ENCODE assay signal across 33 cellular contexts in the genomic region with DNA sequence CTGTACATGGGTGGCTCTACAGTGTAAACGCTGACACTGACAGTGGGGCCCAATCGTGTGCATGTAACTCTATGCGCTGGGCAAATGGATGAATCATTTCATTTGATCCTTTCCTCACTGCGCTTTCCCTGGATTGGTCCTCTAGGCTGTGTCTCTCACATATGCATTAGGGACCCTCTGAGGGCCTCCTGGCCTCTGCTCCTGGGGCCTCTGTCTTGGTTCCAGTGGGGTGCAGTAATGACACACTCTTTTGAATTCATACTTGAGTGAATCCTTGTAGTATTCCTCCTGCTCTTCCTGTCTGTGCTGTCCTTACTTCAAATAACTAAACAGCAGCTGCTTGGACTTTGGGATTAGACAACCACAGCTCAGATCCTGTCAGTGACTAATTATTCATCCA.
A peak's percentile ranks its signal among the peaks of the same experiment; 100 is the strongest.
DNase-seq lines count a peak whose midpoint lies in the region; ATAC-seq, FAIRE-seq and TF ChIP-seq lines count a peak whose summit lies in the region.
"Had no signal": no experiment of that assay in that cellular context is flagged by ENCODE, and none has a peak within 500 bp of the region (broad histone marks: within the 10 kb centered on the region; RNA-seq: fewer than 3 reads in every experiment).

No MANE protein-coding gene starts in this region.

- H3K4me3 ChIP-seq in Peyer's patch (no peak overlapping the region), testis (no peak overlapping the region)
- H3K4me3 ChIP-seq: heart left ventricle, MG63, right atrium auricular region, SK-N-MC, uterus had no signal

- H3K27ac ChIP-seq in Peyer's patch (no peak overlapping the region), testis (no peak overlapping the region)
- H3K27ac ChIP-seq: epithelial cell of prostate, heart left ventricle, right atrium auricular region, RWPE1, SK-N-MC, uterus had no signal

- no peaks in the 10 kb centered on the region for H3K9me3 ChIP-seq in Peyer's patch
- no peaks in the 10 kb centered on the region for H3K9me3 ChIP-seq in testis
- H3K9me3 ChIP-seq: Caco-2, heart left ventricle, MG63, right atrium auricular region, uterus had no signal

- H3K36me3 Mint-ChIP-seq in activated CD8-positive, alpha-beta memory T cell treated with anti-CD3 and anti-CD28 coated beads, Interleukin-2, amount 10 ng/mL, durations not matched to agents 7 days and 5 days = peaks cover 2% of the 10 kb centered on the region
- H3K36me3 Mint-ChIP-seq: naive B cell had no signal

- no peak for TF ChIP-seq POLR2A in Peyer's patch (IDR thresholded peaks at IDR 0.05)
- no peak for TF ChIP-seq POLR2A in testis (IDR thresholded peaks at IDR 0.05)

- H3K36me3 ChIP-seq in Peyer's patch (no peaks in the 10 kb centered on the region), testis (ENCODE audit: low read depth, missing control alignments) (no peaks in the 10 kb centered on the region)
- H3K36me3 ChIP-seq: heart left ventricle, MG63, right atrium auricular region, uterus had no signal

- TF ChIP-seq CTCF in Peyer's patch (IDR thresholded peaks at IDR 0.05) (no peak), testis (IDR thresholded peaks at IDR 0.05) (no peak)

- peaks cover 16% of the 10 kb centered on the region for H3K4me1 Mint-ChIP-seq in activated CD8-positive, alpha-beta memory T cell treated with anti-CD3 and anti-CD28 coated beads, Interleukin-2, amount 10 ng/mL, durations not matched to agents 7 days and 5 days

- peaks cover 2% of the 10 kb centered on the region for H3K27me3 Mint-ChIP-seq in activated CD8-positive, alpha-beta memory T cell treated with anti-CD3 and anti-CD28 coated beads, Interleukin-2, amount 10 ng/mL, durations not matched to agents 7 days and 5 days
- H3K27me3 Mint-ChIP-seq: activated B cell treated with CpG ODN at 0.5 μM for 24 hours; activated naive CD8-positive, alpha-beta T cell treated with anti-CD3 and anti-CD28 coated beads, Interleukin-2, amount 10 ng/mL, durations not matched to agents 7 days and 5 days; naive B cell; stimulated activated naive B cell treated with anti-CD40 and anti-IgM and Interleukin-4, amounts not matched to agents 10 μg/mL and 1 μg/mL and 100 μg/mL, for 72 hours had no signal

- no peak overlapping the region for H3K4me3 Mint-ChIP-seq in activated CD8-positive, alpha-beta memory T cell treated with anti-CD3 and anti-CD28 coated beads, Interleukin-2, amount 10 ng/mL, durations not matched to agents 7 days and 5 days
- H3K4me3 Mint-ChIP-seq: activated B cell treated with CpG ODN at 0.5 μM for 24 hours; activated naive CD8-positive, alpha-beta T cell treated with anti-CD3 and anti-CD28 coated beads, Interleukin-2, amount 10 ng/mL, durations not matched to agents 7 days and 5 days; naive B cell; stimulated activated naive B cell treated with anti-CD40 and anti-IgM and Interleukin-4, amounts not matched to agents 10 μg/mL and 1 μg/mL and 100 μg/mL, for 72 hours had no signal

- no peaks in the 10 kb centered on the region for H3K9me3 Mint-ChIP-seq in activated CD8-positive, alpha-beta memory T cell treated with anti-CD3 and anti-CD28 coated beads, Interleukin-2, amount 10 ng/mL, durations not matched to agents 7 days and 5 days (ENCODE audit: low read depth)
- H3K9me3 Mint-ChIP-seq: activated B cell treated with CpG ODN at 0.5 μM for 24 hours; activated naive CD8-positive, alpha-beta T cell treated with anti-CD3 and anti-CD28 coated beads, Interleukin-2, amount 10 ng/mL, durations not matched to agents 7 days and 5 days had no signal

- peak; percentile 33 for DNase-seq in activated CD8-positive, alpha-beta memory T cell treated with anti-CD3 and anti-CD28 coated beads for 24 hours
- DNase-seq in activated CD8-positive, alpha-beta memory T cell treated with anti-CD3 and anti-CD28 coated beads, Interleukin-2, amount 10 ng/mL, durations not matched to agents 7 days and 5 days = no peak
- DNase-seq in RCC 7860 (ENCODE audit: low spot score) (peak; percentile 83), islet precursor cell (peak; percentile 46), Peyer's patch (no peak), testis (no peak)
- DNase-seq: ACHN; activated B cell treated with CpG ODN at 0.5 μM for 24 hours; activated CD4-positive, alpha-beta T cell treated with anti-CD3 and anti-CD28 coated beads, Interleukin-2, amount 50 U/mL, for 48 hours; activated effector memory CD4-positive, alpha-beta T cell treated with Interleukin-2 at 50 U/mL for 16 hours; activated naive CD8-positive, alpha-beta T cell treated with anti-CD3 and anti-CD28 coated beads, Interleukin-2, amount 10 ng/mL, durations not matched to agents 7 days and 5 days; activated T-cell treated with anti-CD3 and anti-CD28 coated beads for 4 hours; C1 segment of cervical spinal cord; Caco-2; cerebellar nuclear complex; EL; heart left ventricle; left cardiac atrium; mesendoderm; MG63; naive B cell; NCI-H1417 treated with DMSO at 0.1 percent for 48 hours; NCI-H2107; stimulated activated CD4-positive, alpha-beta T cell treated with anti-CD3 and anti-CD28 coated beads, Interleukin-4, amount 100 ng/mL, for 1 hour; stimulated activated naive B cell treated with anti-CD40 and anti-IgM and Interleukin-4, amounts not matched to agents 10 μg/mL and 1 μg/mL and 100 μg/mL, for 72 hours; T1000; uterus had no signal

- CTCF ChIA-PET in activated CD8-positive, alpha-beta memory T cell treated with anti-CD3 and anti-CD28 coated beads, Interleukin-2, amount 10 ng/mL, durations not matched to agents 7 days and 5 days (lab: Charles Lee) = no interaction called here

- intact Hi-C loops in testis (cut with DNase I; ENCODE audit: low total_unique reads) = no loop called here

- no peak overlapping the region for H3K27ac Mint-ChIP-seq in activated CD8-positive, alpha-beta memory T cell treated with anti-CD3 and anti-CD28 coated beads, Interleukin-2, amount 10 ng/mL, durations not matched to agents 7 days and 5 days
- H3K27ac Mint-ChIP-seq: activated B cell treated with CpG ODN at 0.5 μM for 24 hours; activated naive CD8-positive, alpha-beta T cell treated with anti-CD3 and anti-CD28 coated beads, Interleukin-2, amount 10 ng/mL, durations not matched to agents 7 days and 5 days; naive B cell; stimulated activated naive B cell treated with anti-CD40 and anti-IgM and Interleukin-4, amounts not matched to agents 10 μg/mL and 1 μg/mL and 100 μg/mL, for 72 hours had no signal

- H3K4me1 ChIP-seq in Peyer's patch (peaks cover 0 to 6% (median 0%) of the 10 kb centered on the region in 4 donors), testis (no peaks in the 10 kb centered on the region)
- H3K4me1 ChIP-seq: Caco-2, uterus had no signal

- H3K27me3 ChIP-seq in Peyer's patch = no peaks in the 10 kb centered on the region
- H3K27me3 ChIP-seq in testis = no peaks in the 10 kb centered on the region
- H3K27me3 ChIP-seq: heart left ventricle, MG63, right atrium auricular region, uterus had no signal

- 93% methylated on average over 4 of the region's 4 CpGs for WGBS in testis, 2 donors

- ATAC-seq in activated CD8-positive, alpha-beta memory T cell treated with anti-CD3 and anti-CD28 coated beads, Interleukin-2, amount 10 ng/mL, durations not matched to agents 7 days and 5 days = no peak
- ATAC-seq in GM21786 (IDR thresholded peaks at IDR 0.05; ENCODE audit: unreplicated experiment) (no peak), HG03469 (IDR thresholded peaks at IDR 0.05; ENCODE audit: unreplicated experiment) (no peak)
- ATAC-seq: heart left ventricle; left cardiac atrium; stimulated activated naive B cell treated with anti-CD40 and anti-IgM and Interleukin-4, amounts not matched to agents 10 μg/mL and 1 μg/mL and 100 μg/mL, for 72 hours had no signal

- FAIRE-seq in RCC 7860 (lab: Jason Lieb, UNC) = peak; percentile 87

Comparison
In these comparisons a context has a peak if more than half of its experiments do, and no peak if none do; other contexts are left out.
1. DNase-seq: peak in activated CD8-positive, alpha-beta memory T cell treated with anti-CD3 and anti-CD28 coated beads for 24 hours (single experiment), RCC 7860 (single experiment) and islet precursor cell (single experiment); none in activated CD8-positive, alpha-beta memory T cell treated with anti-CD3 and anti-CD28 coated beads, Interleukin-2, amount 10 ng/mL, durations not matched to agents 7 days and 5 days (single experiment), Peyer's patch (0 of 3) and testis (single experiment).